8 cellular contexts compared by ENCODE assay signal in genomic region chr16:78437352-78437968, GRCh38.
DNase-seq lines count a peak whose midpoint lies in the region; ATAC-seq, FAIRE-seq and TF ChIP-seq lines count a peak whose summit lies in the region.

No MANE protein-coding gene starts in this region.

- H3K9me1 ChIP-seq in K562 (ENCODE audit: control insufficient read depth, insufficient read depth, low read length): no peaks in the 10 kb centered on the region

- peak; percentile 66 for ATAC-seq in GM21723 (IDR thresholded peaks at IDR 0.05; ENCODE audit: unreplicated experiment)
- peak; percentile 80 for ATAC-seq in K562
- ATAC-seq in HepG2: peak; percentile 47; the same call in 2 of the 3 replicates

- CTCF ChIA-PET in K562 (lab: Yijun Ruan, JAX; ENCODE audit: low intra/inter-chr PET ratio) (interaction anchor here (0.6 kb wide), 1 partner anchor 121 kb away, joined by 3 read pairs; no protein-coding TSS in a partner anchor), HepG2 (lab: Yijun Ruan, JAX; ENCODE audit: low intra/inter-chr PET ratio, low total read pairs) (interaction anchor here (0.9 to 1.6 kb wide), 5 partner anchors 188 to 314 kb away, joined by 3 to 11 read pairs (median 4); no protein-coding TSS in a partner anchor)

- H3K9me3 ChIP-seq in K562 (replicated peaks; ENCODE audit: control insufficient read depth, insufficient read depth, low read depth, low read length): no peaks in the 10 kb centered on the region
- no peaks in the 10 kb centered on the region for H3K9me3 ChIP-seq in HepG2 (ENCODE audit: low read length)

- no peak overlapping the region for H2AFZ ChIP-seq in K562 (ENCODE audit: low read depth, low read length)
- no peak overlapping the region for H2AFZ ChIP-seq in HepG2 (ENCODE audit: low read length)

- 8% methylated on average over 6 of the region's 6 CpGs for WGBS in K562 (ENCODE audit: insufficient coverage, low coverage, missing lambda C conversion rate)
- WGBS in HepG2 (ENCODE audit: low lambda C conversion rate): 59% methylated on average over 6 of the region's 6 CpGs

- BruUV-seq in K562 (replicated peaks; lab: Mats Ljungman, UMichigan) (no TSS peak), HepG2 (replicated peaks; lab: Mats Ljungman, UMichigan) (no TSS peak)

- peak; percentile 60 to 91 (median 82) for TF ChIP-seq CTCF in K562 (IDR thresholded peaks at IDR 0.05 in 2 of 3, conservative IDR thresholded peaks at IDR 0.05 in 1 of 3; ENCODE audit: insufficient read depth in 2 of 3, low read depth in 1 of 3, low read length in 3 of 3)
- TF ChIP-seq CTCF in HepG2 (CRISPR knock-in tag; IDR thresholded peaks at IDR 0.05): peak; percentile 75

- intact Hi-C loops in K562 (cut with micrococcal nuclease) (no loop called here), HepG2 (cut with micrococcal nuclease; ENCODE audit: unreplicated experiment) (loop anchor here (1.0 to 5.0 kb wide), 3 partner anchors 189 to 315 kb away; no protein-coding TSS in a partner anchor)

- in situ Hi-C loops in K562 (cut with MboI) (no loop called here), HepG2 (cut with HindIII; ENCODE audit: extremely low pct_ligation_motif_present, low pct_unique_long_range_greater_than_20kb) (no loop called here)

- no peaks in the 10 kb centered on the region for H3K79me2 ChIP-seq in K562 (ENCODE audit: control insufficient read depth, insufficient read depth, low read length)
- no peaks in the 10 kb centered on the region for H3K79me2 ChIP-seq in HepG2 (ENCODE audit: insufficient read depth, low read length)

- TF ChIP-seq RAD21 in K562 (CRISPR knock-in tag; conservative IDR thresholded peaks at IDR 0.05 in 1 of 2, IDR thresholded peaks at IDR 0.05 in 1 of 2): 0 out of 4 replicates have a peak, but pooled peaks have one; percentile 5 to 25
- TF ChIP-seq RAD21 in HepG2 (CRISPR knock-in tag; IDR thresholded peaks at IDR 0.05): peak; percentile 37; the same call in 1 of the 2 replicates

- DNase-seq in COLO829 (ENCODE audit: low spot score) (peak; percentile 0), SHP77 treated with DMSO at 0.1 percent for 48 hours (lab: John Stamatoyannopoulos, UW) (peak; percentile 10), K562 (ENCODE audit: extremely low read depth in 1 of 4, low spot score in 3 of 4) (peak; percentile 51 to 80 (median 70)), HepG2 (ENCODE audit: low spot score) (peak; percentile 38), superior temporal gyrus (ENCODE audit: extremely low spot score) (peak; percentile 79), T1000 (lab: John Stamatoyannopoulos, UW) (no peak), mucosa of gallbladder (ENCODE audit: low spot score) (no peak)

- no peak overlapping the region for H3K4me2 ChIP-seq in K562 (ENCODE audit: insufficient read depth, low read length)
- H3K4me2 ChIP-seq in HepG2 (ENCODE audit: low read depth, low read length): no peak overlapping the region

- H3K27me3 ChIP-seq in K562 (ENCODE audit: control insufficient read depth in 2 of 2, insufficient read depth in 2 of 2, low read length in 2 of 2) (no peaks in the 10 kb centered on the region), HepG2 (ENCODE audit: control insufficient read depth in 1 of 2, insufficient read depth in 2 of 2, low read length in 2 of 2) (no peaks in the 10 kb centered on the region)

- no peaks in the 10 kb centered on the region for H3K36me3 ChIP-seq in K562 (ENCODE audit: control insufficient read depth, insufficient read depth, low read length)
- peaks cover 0 to 3% of the 10 kb centered on the region in 2 experiments; a peak in 1 of 5 replicates for H3K36me3 ChIP-seq in HepG2 (replicated peaks in 1 of 2; ENCODE audit: control insufficient read depth in 1 of 2, insufficient read depth in 2 of 2, low read length in 2 of 2)

- H3K4me1 ChIP-seq in K562 (replicated peaks in 1 of 2; ENCODE audit: control insufficient read depth in 2 of 2, insufficient read depth in 2 of 2, low read length in 2 of 2) (peaks cover 0 to 3% of the 10 kb centered on the region in 2 experiments; a peak in 1 of 5 replicates), HepG2 (ENCODE audit: insufficient read depth, low read length) (peaks cover 8% of the 10 kb centered on the region)

- TF ChIP-seq POLR2A in K562 (conservative IDR thresholded peaks at IDR 0.05): no peak
- no peak for TF ChIP-seq POLR2A in HepG2 (IDR thresholded peaks at IDR 0.05; ENCODE audit: insufficient read depth in 1 of 2, low read depth in 2 of 2, low read length in 2 of 2)

- H3K4me3 ChIP-seq in K562 (no peak overlapping the region), HepG2 (replicated peaks in 1 of 3; ENCODE audit: insufficient read depth in 1 of 3, low read depth in 2 of 3, low read length in 3 of 3) (no peak overlapping the region)

- FAIRE-seq in K562 (lab: Jason Lieb, UNC) (peak; percentile 82), HepG2 (lab: Jason Lieb, UNC) (peak; percentile 75)

- H4K20me1 ChIP-seq in K562 (replicated peaks; ENCODE audit: control insufficient read depth, insufficient read depth, low read length) (no peaks in the 10 kb centered on the region), HepG2 (ENCODE audit: insufficient read depth, low read length) (no peaks in the 10 kb centered on the region)

- H3K27ac ChIP-seq in K562 (ENCODE audit: extremely low read depth, low read depth, low read length) (no peak overlapping the region), HepG2 (ENCODE audit: extremely low read length, insufficient read depth, low read length) (no peak overlapping the region)

- POLR2A ChIA-PET in K562 (lab: Yijun Ruan, JAX) (no interaction called here), HepG2 (lab: Yijun Ruan, JAX) (no interaction called here)

- TF ChIP-seq EP300 in K562 (IDR thresholded peaks at IDR 0.05; ENCODE audit: low read length): no peak
- TF ChIP-seq EP300 in HepG2 (IDR thresholded peaks at IDR 0.05; ENCODE audit: low read depth in 2 of 2, low read length in 2 of 2): no peak
- no peak for TF ChIP-seq EP300 in HepG2 (CRISPR knock-in tag; IDR thresholded peaks at IDR 0.05; ENCODE audit: borderline replicate concordance)

- H3K9ac ChIP-seq in K562 (ENCODE audit: insufficient read depth in 1 of 2, low read depth in 2 of 2, low read length in 2 of 2) (no peak overlapping the region), HepG2 (ENCODE audit: insufficient read depth, low read depth, low read length) (no peak overlapping the region)

TF ChIP-seq in K562, 482 proteins besides CTCF, POLR2A, EP300 and RAD21:
- TF ChIP-seq, protein P1, sequence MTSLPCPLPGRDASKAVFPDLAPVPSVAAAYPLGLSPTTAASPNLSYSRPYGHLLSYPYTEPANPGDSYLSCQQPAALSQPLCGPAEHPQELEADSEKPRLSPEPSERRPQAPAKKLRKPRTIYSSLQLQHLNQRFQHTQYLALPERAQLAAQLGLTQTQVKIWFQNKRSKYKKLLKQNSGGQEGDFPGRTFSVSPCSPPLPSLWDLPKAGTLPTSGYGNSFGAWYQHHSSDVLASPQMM (CRISPR knock-in tag; IDR thresholded peaks at IDR 0.05): no peak
- TF ChIP-seq DEAF1 (CRISPR knock-in tag; IDR thresholded peaks at IDR 0.05) (0 out of 2 replicates have a peak, but pooled peaks have one; percentile 13), KLF16 (IDR thresholded peaks at IDR 0.05) (peak; percentile 46; the same call in 1 of the 2 replicates)
TF ChIP-seq in K562: peak in this region for 2.

TF ChIP-seq in HepG2, 621 proteins besides CTCF, POLR2A, EP300 and RAD21:
- TF ChIP-seq ZNF530 (CRISPR knock-in tag; IDR thresholded peaks at IDR 0.05; ENCODE audit: low read depth) (no peak), PRPF4 (IDR thresholded peaks at IDR 0.05; ENCODE audit: low read depth, low read length, poor library complexity, severe bottlenecking) (no peak), KDM1A (CRISPR knock-in tag; IDR thresholded peaks at IDR 0.05) (no peak), TP53 (CRISPR knock-in tag; conservative IDR thresholded peaks at IDR 0.05) (no peak), SMC3 (IDR thresholded peaks at IDR 0.05; ENCODE audit: low read length) (peak; percentile 70), ZZZ3 (CRISPR knock-in tag; IDR thresholded peaks at IDR 0.05; ENCODE audit: borderline replicate concordance) (no peak), ZNF296 (CRISPR knock-in tag; conservative IDR thresholded peaks at IDR 0.05) (no peak), SRSF9 (IDR thresholded peaks at IDR 0.05; ENCODE audit: borderline replicate concordance, insufficient read depth, low read depth, low read length, poor library complexity, severe bottlenecking) (no peak), GLI4 (CRISPR knock-in tag; IDR thresholded peaks at IDR 0.05; ENCODE audit: borderline replicate concordance) (no peak), NKX3-1 (CRISPR knock-in tag; IDR thresholded peaks at IDR 0.05) (no peak), ZNF451 (CRISPR knock-in tag; IDR thresholded peaks at IDR 0.05) (no peak), STAG1 (CRISPR knock-in tag; IDR thresholded peaks at IDR 0.05) (peak; percentile 51), ZFP37 (CRISPR knock-in tag; IDR thresholded peaks at IDR 0.05; ENCODE audit: borderline replicate concordance) (no peak), NFKB2 (CRISPR knock-in tag; IDR thresholded peaks at IDR 0.05; ENCODE audit: borderline replicate concordance) (no peak), HDAC1 (CRISPR knock-in tag; IDR thresholded peaks at IDR 0.05) (0 out of 2 replicates have a peak, but pooled peaks have one; percentile 16), NCOA2 (CRISPR knock-in tag; IDR thresholded peaks at IDR 0.05) (0 out of 2 replicates have a peak, but pooled peaks have one; percentile 23), RARA (CRISPR knock-in tag; IDR thresholded peaks at IDR 0.05) (no peak), MAFK (conservative IDR thresholded peaks at IDR 0.05 in 1 of 2, IDR thresholded peaks at IDR 0.05 in 1 of 2; ENCODE audit: low read length in 2 of 2) (no peak), LRRFIP1 (CRISPR knock-in tag; conservative IDR thresholded peaks at IDR 0.05) (no peak)

Comparison
In these comparisons a context has a peak if more than half of its experiments do, and no peak if none do; other contexts are left out.
1. DNase-seq: peak in COLO829 (single experiment), SHP77 treated with DMSO at 0.1 percent for 48 hours (single experiment), K562 (4 of 4), HepG2 (single experiment) and superior temporal gyrus (single experiment); none in T1000 (single experiment) and mucosa of gallbladder (single experiment).
2. Peak in every context shown above with its lines, with median percentiles within 50 percentile points of each other: ATAC-seq.